In the genomic region with DNA sequence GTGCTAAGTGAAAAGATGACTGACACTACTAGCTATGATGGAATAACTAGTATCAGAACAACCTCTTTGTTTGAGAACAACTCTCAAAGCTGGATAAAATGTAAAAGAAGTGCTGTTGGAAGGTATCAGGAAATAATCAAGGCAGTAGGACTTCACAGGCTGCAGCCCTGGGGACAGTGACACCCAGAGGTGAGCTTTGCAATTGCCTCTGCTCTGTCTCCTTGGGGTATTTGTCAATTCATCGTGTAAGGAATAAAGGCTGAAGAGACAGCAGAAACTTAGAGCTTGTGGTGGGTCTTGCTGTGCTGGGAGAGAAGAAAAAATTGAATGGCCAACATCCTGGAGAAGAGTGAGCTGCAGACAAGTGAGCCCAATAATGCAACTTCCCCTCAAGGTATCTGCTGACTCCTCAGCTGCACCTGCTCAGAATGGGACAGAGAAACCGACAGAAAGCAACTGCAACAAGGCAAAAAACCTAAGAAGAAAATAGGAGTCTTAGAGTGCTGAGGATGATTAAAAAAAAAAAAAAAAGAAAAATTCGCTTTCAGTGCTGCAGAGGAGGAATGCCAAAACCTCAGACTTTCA, we compare ENCODE assay signal across 9 cellular contexts.
DNase-seq lines count a peak whose midpoint lies in the region; TF ChIP-seq lines count a peak whose summit lies in the region.
"Had no signal": no experiment of that assay in that cellular context is flagged by ENCODE, and none has a peak within 500 bp of the region (broad histone marks: within the 10 kb centered on the region; RNA-seq: fewer than 3 reads in every experiment).

No MANE protein-coding gene starts in this region.

- intact Hi-C loops in A673 (cut with micrococcal nuclease; ENCODE audit: unreplicated experiment) (no loop called here), mammary epithelial cell (cut with micrococcal nuclease) (no loop called here), tibial artery (cut with DNase I; ENCODE audit: low total_unique reads) (no loop called here)

- no peak overlapping the region for H2BK5ac ChIP-seq in neuronal stem cell (ENCODE audit: low read length)

- H3K79me2 ChIP-seq in mammary epithelial cell (ENCODE audit: insufficient read depth, low read length), result no peaks in the 10 kb centered on the region

- H3K18ac ChIP-seq in neuronal stem cell (ENCODE audit: low read length), result no peak overlapping the region

- H3K4me1 ChIP-seq in A673 (ENCODE audit: insufficient read depth, low read length, poor library complexity, severe bottlenecking) (no peaks in the 10 kb centered on the region), mammary epithelial cell (ENCODE audit: insufficient read depth, low read length) (no peaks in the 10 kb centered on the region), neuronal stem cell (ENCODE audit: control insufficient read depth in 2 of 2, insufficient read depth in 1 of 2, low read depth in 1 of 2, low read length in 2 of 2) (no peaks in the 10 kb centered on the region), tibial artery (no peaks in the 10 kb centered on the region)

- H3K14ac ChIP-seq in neuronal stem cell (ENCODE audit: low read length), result no peak overlapping the region

- TF ChIP-seq CTCF in A673 (conservative IDR thresholded peaks at IDR 0.05; ENCODE audit: low read depth, low read length) (peak; percentile 100), GM06990 (IDR thresholded peaks at IDR 0.05; ENCODE audit: insufficient read depth, low read length, poor library complexity, severe bottlenecking) (peak; percentile 88), HFFc6 (IDR thresholded peaks at IDR 0.05) (peak; percentile 81), mammary epithelial cell (conservative IDR thresholded peaks at IDR 0.05 in 1 of 2, IDR thresholded peaks at IDR 0.05 in 1 of 2; ENCODE audit: extremely low read depth in 1 of 2, insufficient read depth in 1 of 2, low read depth in 1 of 2, low read length in 2 of 2) (peak; percentile 86 to 93), tibial artery (IDR thresholded peaks at IDR 0.05) (no peak)

- H2AFZ ChIP-seq in mammary epithelial cell (ENCODE audit: low read depth, low read length) (no peak overlapping the region), neuronal stem cell (ENCODE audit: low read length) (no peak overlapping the region)

- no peak overlapping the region for H2AK5ac ChIP-seq in neuronal stem cell (ENCODE audit: low read depth, low read length)

- H4K20me1 ChIP-seq in mammary epithelial cell (ENCODE audit: insufficient read depth, low read length), result no peaks in the 10 kb centered on the region

- BruUV-seq in A673 (replicated peaks; lab: Mats Ljungman, UMichigan), result no TSS peak
- no TSS peak for BruUV-seq in mammary epithelial cell (replicated peaks; lab: Mats Ljungman, UMichigan)

- WGBS in mammary epithelial cell (ENCODE audit: low coverage, missing lambda C conversion rate), result 28% methylated on average over 3 of the region's 3 CpGs
- WGBS in neuronal stem cell (ENCODE audit: extremely low coverage in 2 of 2, insufficient read length in 2 of 2, insufficient replicate concordance in 1 of 2), 2 donors, result no CpG with 5 or more reads among the region's 3 CpGs

- H4K8ac ChIP-seq in neuronal stem cell (ENCODE audit: low read depth, low read length), result no peak overlapping the region

- no peak overlapping the region for H3K23ac ChIP-seq in neuronal stem cell (ENCODE audit: low read depth, low read length, poor library complexity)

- no peaks in the 10 kb centered on the region for H3K36me3 ChIP-seq in A673 (ENCODE audit: insufficient read depth, low read length, poor library complexity, severe bottlenecking)
- H3K36me3 ChIP-seq in GM06990 (ENCODE audit: control insufficient read depth, insufficient read depth, low read length), result no peaks in the 10 kb centered on the region
- no peaks in the 10 kb centered on the region for H3K36me3 ChIP-seq in mammary epithelial cell (ENCODE audit: insufficient read depth, low read length)
- no peaks in the 10 kb centered on the region for H3K36me3 ChIP-seq in neuronal stem cell (replicated peaks in 1 of 2; ENCODE audit: control insufficient read depth in 2 of 2, insufficient read depth in 2 of 2, low read length in 2 of 2)
- no peaks in the 10 kb centered on the region for H3K36me3 ChIP-seq in tibial artery

- H3K27me3 Mint-ChIP-seq in HFFc6 (ENCODE audit: insufficient read depth), result peaks cover 2% of the 10 kb centered on the region

- DNase-seq in A673 (ENCODE audit: low spot score) (peak; percentile 86), GM06990 (ENCODE audit: extremely low read depth, insufficient read length) (no peak), HFFc6 (peak; percentile 37), NCI-H1694 treated with DMSO at 0.1 percent for 48 hours (lab: John Stamatoyannopoulos, UW) (peak; percentile 65), mammary epithelial cell (peak; percentile 12), neuronal stem cell (ENCODE audit: low spot score) (peak; percentile 39), NCI-H146 (lab: John Stamatoyannopoulos, UW) (no peak), tibial artery (no peak)

- CTCF ChIA-PET in A673 (lab: Charles Lee) (interaction anchor here (0.5 to 1.4 kb wide), 15 partner anchors 9 to 1125 kb away, joined by 3 to 14 read pairs (median 4); no protein-coding TSS in a partner anchor), mammary epithelial cell (lab: Charles Lee; ENCODE audit: low non-redundant PET) (no interaction called here)

- no peaks in the 10 kb centered on the region for H3K9me3 Mint-ChIP-seq in HFFc6

- no peak overlapping the region for H4K91ac ChIP-seq in neuronal stem cell (ENCODE audit: low read depth, low read length, poor library complexity)

- no peak overlapping the region for H3K4me2 ChIP-seq in mammary epithelial cell (ENCODE audit: insufficient read depth, low read depth, low read length)
- H3K4me2 ChIP-seq in neuronal stem cell (ENCODE audit: insufficient read depth, low read length, poor library complexity, severe bottlenecking), result no peak overlapping the region

- H3K4me3 Mint-ChIP-seq in HFFc6, result no peak overlapping the region
- H3K4me3 Mint-ChIP-seq: IgD-negative memory B cell had no signal

- no peaks in the 10 kb centered on the region for H3K9me3 ChIP-seq in A673 (ENCODE audit: low read depth, low read length, poor library complexity, severe bottlenecking)
- no peaks in the 10 kb centered on the region for H3K9me3 ChIP-seq in mammary epithelial cell (replicated peaks; ENCODE audit: insufficient read depth, low read length)
- H3K9me3 ChIP-seq in neuronal stem cell (replicated peaks in 1 of 2; ENCODE audit: control insufficient read depth in 2 of 2, insufficient read depth in 1 of 2, low read depth in 1 of 2, low read length in 2 of 2), result no peaks in the 10 kb centered on the region
- H3K9me3 ChIP-seq in tibial artery, result no peaks in the 10 kb centered on the region

- H3K79me1 ChIP-seq in neuronal stem cell (ENCODE audit: low read depth, low read length), result no peaks in the 10 kb centered on the region

- H3K4me3 ChIP-seq in A673 (ENCODE audit: low read depth, low read length, poor library complexity, severe bottlenecking) (no peak overlapping the region), GM06990 (replicated peaks; ENCODE audit: low read depth, low read length) (no peak overlapping the region), mammary epithelial cell (replicated peaks in 1 of 3; ENCODE audit: insufficient read depth in 1 of 3, low read depth in 2 of 3, low read length in 3 of 3) (no peak overlapping the region), neuronal stem cell (ENCODE audit: low read length in 2 of 2) (no peak overlapping the region), tibial artery (no peak overlapping the region)

- no peaks in the 10 kb centered on the region for H3K36me3 Mint-ChIP-seq in HFFc6 (ENCODE audit: low read depth)
- H3K36me3 Mint-ChIP-seq: IgD-negative memory B cell had no signal

- peaks cover under 1% of the 10 kb centered on the region; the same call in 1 of the 2 replicates for H3K4me1 Mint-ChIP-seq in HFFc6 (ENCODE audit: low read depth)
- H3K4me1 Mint-ChIP-seq: IgD-negative memory B cell had no signal

- H3K27ac ChIP-seq in A673 (ENCODE audit: low read depth, low read length, poor library complexity, severe bottlenecking) (no peak overlapping the region), mammary epithelial cell (ENCODE audit: insufficient read depth, low read depth, low read length) (no peak overlapping the region), neuronal stem cell (replicated peaks; ENCODE audit: low read length) (no peak overlapping the region), tibial artery (no peak overlapping the region)

- H2BK12ac ChIP-seq in neuronal stem cell (ENCODE audit: low read length), result no peak overlapping the region

- no peak overlapping the region for H3K9ac ChIP-seq in mammary epithelial cell (ENCODE audit: insufficient read depth, low read length)
- no peak overlapping the region for H3K9ac ChIP-seq in neuronal stem cell (ENCODE audit: low read depth, low read length, poor library complexity)

- POLR2A ChIA-PET in A673 (lab: Charles Lee; ENCODE audit: low non-redundant PET), result no interaction called here

- H2BK120ac ChIP-seq in neuronal stem cell (ENCODE audit: low read depth, low read length), result no peak overlapping the region

- no peak overlapping the region for H2BK15ac ChIP-seq in neuronal stem cell (ENCODE audit: low read length)

- H3K4ac ChIP-seq in neuronal stem cell (ENCODE audit: low read length), result no peak overlapping the region

- H3K27ac Mint-ChIP-seq in HFFc6, result no peak overlapping the region
- H3K27ac Mint-ChIP-seq: IgD-negative memory B cell had no signal

- in situ Hi-C loops in mammary epithelial cell (cut with MboI; ENCODE audit: low sequenced_read_pairs in 2 of 2), result no loop called here

- H3K27me3 ChIP-seq in A673 (replicated peaks; ENCODE audit: insufficient read depth, low read depth, low read length, poor library complexity) (peaks cover 38% of the 10 kb centered on the region), GM06990 (replicated peaks; ENCODE audit: control insufficient read depth, insufficient read depth, low read length) (no peaks in the 10 kb centered on the region), mammary epithelial cell (ENCODE audit: insufficient read depth, low read length) (peaks cover 2% of the 10 kb centered on the region), neuronal stem cell (ENCODE audit: control insufficient read depth in 3 of 3, insufficient read depth in 3 of 3, low read depth in 1 of 3, low read length in 3 of 3) (no peaks in the 10 kb centered on the region), tibial artery (no peaks in the 10 kb centered on the region)

- dilution Hi-C loops in mammary epithelial cell (cut with HindIII; ENCODE audit: low sequenced_read_pairs), result no loop called here

Comparison
In these comparisons a context has a peak if more than half of its experiments do, and no peak if none do; other contexts are left out.
1. DNase-seq: peak in A673 (single experiment), HFFc6 (single experiment), NCI-H1694 treated with DMSO at 0.1 percent for 48 hours (single experiment), mammary epithelial cell (single experiment) and neuronal stem cell (single experiment); none in GM06990 (single experiment), NCI-H146 (single experiment) and tibial artery (0 of 2).
2. CTCF ChIP-seq: peak in A673 (single experiment), GM06990 (single experiment), HFFc6 (single experiment) and mammary epithelial cell (2 of 2); none in tibial artery (0 of 2).